Comparison of ENCODE assay signal across 12 cellular contexts in genomic region chr12:104751594-104751993, GRCh38.
DNase-seq lines count a peak whose midpoint lies in the region; ATAC-seq, FAIRE-seq and TF ChIP-seq lines count a peak whose summit lies in the region.
"Had no signal": no experiment of that assay in that cellular context is flagged by ENCODE, and none has a peak within 500 bp of the region (broad histone marks: within the 10 kb centered on the region; RNA-seq: fewer than 3 reads in every experiment).

No MANE protein-coding gene starts in this region.

- no peaks in the 10 kb centered on the region for H3K27me3 Mint-ChIP-seq in activated B cell treated with CpG ODN at 0.5 μM for 24 hours
- H3K27me3 Mint-ChIP-seq: activated CD4-positive, alpha-beta T cell treated with anti-CD3 and anti-CD28 coated beads, Interleukin-2, amount 10 ng/mL, durations not matched to agents 7 days and 5 days had no signal

- FAIRE-seq in GM18507 (lab: Jason Lieb, UNC), result peak; percentile 81
- FAIRE-seq: H54 had no signal

- peak overlapping the region; percentile 46 for H3K4me3 Mint-ChIP-seq in activated B cell treated with CpG ODN at 0.5 μM for 24 hours
- H3K4me3 Mint-ChIP-seq: activated CD4-positive, alpha-beta T cell treated with anti-CD3 and anti-CD28 coated beads, Interleukin-2, amount 10 ng/mL, durations not matched to agents 7 days and 5 days had no signal

- peaks cover 54% of the 10 kb centered on the region for H3K4me1 Mint-ChIP-seq in activated B cell treated with CpG ODN at 0.5 μM for 24 hours

- ATAC-seq in GM21526 (IDR thresholded peaks at IDR 0.05; ENCODE audit: low FRiP score, unreplicated experiment), result peak; percentile 76
- peak; percentile 67 for ATAC-seq in HG03103 (IDR thresholded peaks at IDR 0.05; ENCODE audit: low read depth, unreplicated experiment)
- peak; percentile 90 for ATAC-seq in activated B cell treated with CpG ODN at 0.5 μM for 24 hours (ENCODE audit: low read depth)
- ATAC-seq: Panc1 had no signal

- H3K9me3 Mint-ChIP-seq in activated B cell treated with CpG ODN at 0.5 μM for 24 hours, result no peaks in the 10 kb centered on the region

- CTCF ChIA-PET in activated B cell treated with CpG ODN at 0.5 μM for 24 hours (lab: Charles Lee), result no interaction called here

- peaks cover 4% of the 10 kb centered on the region for H3K36me3 Mint-ChIP-seq in activated B cell treated with CpG ODN at 0.5 μM for 24 hours (ENCODE audit: low read depth)

- intact Hi-C loops in activated B cell treated with CpG ODN at 0.5 μM for 24 hours (cut with micrococcal nuclease), result loop anchor here (1.0 to 5.0 kb wide), 6 partner anchors 11 to 301 kb away; partner anchors contain the start of gene CHST11

- TF ChIP-seq CTCF in activated B cell treated with CpG ODN at 0.5 μM for 24 hours (IDR thresholded peaks at IDR 0.05), result no peak

- H3K27ac Mint-ChIP-seq in activated B cell treated with CpG ODN at 0.5 μM for 24 hours, result peak overlapping the region; percentile 77
- H3K27ac Mint-ChIP-seq: activated CD4-positive, alpha-beta T cell treated with anti-CD3 and anti-CD28 coated beads, Interleukin-2, amount 10 ng/mL, durations not matched to agents 7 days and 5 days had no signal

- DNase-seq in GM18507 (ENCODE audit: extremely low spot score, insufficient read length, low read depth) (no peak), activated B cell treated with CpG ODN at 0.5 μM for 24 hours (no peak), COR-L47 (lab: John Stamatoyannopoulos, UW) (no peak), AML-193 (lab: John Stamatoyannopoulos, UW) (no peak), DMS 273 treated with DMSO at 0.1 percent for 48 hours (lab: John Stamatoyannopoulos, UW) (no peak), activated gamma-delta T cell (lab: John Stamatoyannopoulos, UW) (no peak)
- DNase-seq: activated CD4-positive, alpha-beta T cell treated with anti-CD3 and anti-CD28 coated beads, Interleukin-2, amount 10 ng/mL, durations not matched to agents 7 days and 5 days; MM.1S had no signal

- POLR2A ChIA-PET in activated B cell treated with CpG ODN at 0.5 μM for 24 hours (lab: Charles Lee), result interaction anchor here (1.4 kb wide), 1 partner anchor 11 kb away, joined by 5 read pairs; no protein-coding TSS in a partner anchor
